Comparison of ENCODE assay signal across 2 cellular contexts in genomic region chr6:42745083-42745637, GRCh38.
TF ChIP-seq lines count a peak whose summit lies in the region.

No MANE protein-coding gene starts in this region.

TF ChIP-seq in WTC11, 78 proteins besides CTCF, POLR2A, EP300 and RAD21:
- TF ChIP-seq ZNF219 (CRISPR knock-in tag; IDR thresholded peaks at IDR 0.05; ENCODE audit: borderline replicate concordance) (no peak), ZNF425 (CRISPR knock-in tag; conservative IDR thresholded peaks at IDR 0.05) (no peak), ZNF263 (CRISPR knock-in tag; IDR thresholded peaks at IDR 0.05; ENCODE audit: low read depth) (no peak), NR2C2 (CRISPR knock-in tag; IDR thresholded peaks at IDR 0.05) (no peak), RORB (CRISPR knock-in tag; IDR thresholded peaks at IDR 0.05) (no peak), ZNF416 (CRISPR knock-in tag; IDR thresholded peaks at IDR 0.05) (no peak), ATF3 (CRISPR knock-in tag; conservative IDR thresholded peaks at IDR 0.05) (no peak), ZNF671 (CRISPR knock-in tag; IDR thresholded peaks at IDR 0.05) (no peak), FOXP4 (CRISPR knock-in tag; IDR thresholded peaks at IDR 0.05) (no peak), HMGA2 (CRISPR knock-in tag; IDR thresholded peaks at IDR 0.05) (no peak), ZNF317 (CRISPR knock-in tag; IDR thresholded peaks at IDR 0.05; ENCODE audit: borderline replicate concordance, low read depth) (no peak), RELA (CRISPR knock-in tag; IDR thresholded peaks at IDR 0.05; ENCODE audit: borderline replicate concordance) (no peak), GTF2I (CRISPR knock-in tag; conservative IDR thresholded peaks at IDR 0.05) (no peak), OVOL2 (CRISPR knock-in tag; IDR thresholded peaks at IDR 0.05; ENCODE audit: borderline replicate concordance) (no peak)
- TF ChIP-seq, protein P1, sequence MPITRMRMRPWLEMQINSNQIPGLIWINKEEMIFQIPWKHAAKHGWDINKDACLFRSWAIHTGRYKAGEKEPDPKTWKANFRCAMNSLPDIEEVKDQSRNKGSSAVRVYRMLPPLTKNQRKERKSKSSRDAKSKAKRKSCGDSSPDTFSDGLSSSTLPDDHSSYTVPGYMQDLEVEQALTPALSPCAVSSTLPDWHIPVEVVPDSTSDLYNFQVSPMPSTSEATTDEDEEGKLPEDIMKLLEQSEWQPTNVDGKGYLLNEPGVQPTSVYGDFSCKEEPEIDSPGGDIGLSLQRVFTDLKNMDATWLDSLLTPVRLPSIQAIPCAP (CRISPR knock-in tag; IDR thresholded peaks at IDR 0.05) = no peak
- TF ChIP-seq, protein P2, sequence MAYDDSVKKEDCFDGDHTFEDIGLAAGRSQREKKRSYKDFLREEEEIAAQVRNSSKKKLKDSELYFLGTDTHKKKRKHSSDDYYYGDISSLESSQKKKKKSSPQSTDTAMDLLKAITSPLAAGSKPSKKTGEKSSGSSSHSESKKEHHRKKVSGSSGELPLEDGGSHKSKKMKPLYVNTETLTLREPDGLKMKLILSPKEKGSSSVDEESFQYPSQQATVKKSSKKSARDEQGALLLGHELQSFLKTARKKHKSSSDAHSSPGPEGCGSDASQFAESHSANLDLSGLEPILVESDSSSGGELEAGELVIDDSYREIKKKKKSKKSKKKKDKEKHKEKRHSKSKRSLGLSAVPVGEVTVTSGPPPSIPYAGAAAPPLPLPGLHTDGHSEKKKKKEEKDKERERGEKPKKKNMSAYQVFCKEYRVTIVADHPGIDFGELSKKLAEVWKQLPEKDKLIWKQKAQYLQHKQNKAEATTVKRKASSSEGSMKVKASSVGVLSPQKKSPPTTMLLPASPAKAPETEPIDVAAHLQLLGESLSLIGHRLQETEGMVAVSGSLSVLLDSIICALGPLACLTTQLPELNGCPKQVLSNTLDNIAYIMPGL (CRISPR knock-in tag; IDR thresholded peaks at IDR 0.05) = no peak
- TF ChIP-seq, protein P3, sequence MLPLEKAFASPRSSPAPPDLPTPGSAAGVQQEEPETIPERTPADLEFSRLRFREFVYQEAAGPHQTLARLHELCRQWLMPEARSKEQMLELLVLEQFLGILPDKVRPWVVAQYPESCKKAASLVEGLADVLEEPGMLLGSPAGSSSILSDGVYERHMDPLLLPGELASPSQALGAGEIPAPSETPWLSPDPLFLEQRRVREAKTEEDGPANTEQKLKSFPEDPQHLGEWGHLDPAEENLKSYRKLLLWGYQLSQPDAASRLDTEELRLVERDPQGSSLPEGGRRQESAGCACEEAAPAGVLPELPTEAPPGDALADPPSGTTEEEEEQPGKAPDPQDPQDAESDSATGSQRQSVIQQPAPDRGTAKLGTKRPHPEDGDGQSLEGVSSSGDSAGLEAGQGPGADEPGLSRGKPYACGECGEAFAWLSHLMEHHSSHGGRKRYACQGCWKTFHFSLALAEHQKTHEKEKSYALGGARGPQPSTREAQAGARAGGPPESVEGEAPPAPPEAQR (CRISPR knock-in tag; IDR thresholded peaks at IDR 0.05) = no peak
TF ChIP-seq in WTC11: peak in this region for 0.

TF ChIP-seq in endothelial cell of umbilical vein, 7 proteins besides CTCF, POLR2A, EP300 and RAD21:
- TF ChIP-seq, protein P4, sequence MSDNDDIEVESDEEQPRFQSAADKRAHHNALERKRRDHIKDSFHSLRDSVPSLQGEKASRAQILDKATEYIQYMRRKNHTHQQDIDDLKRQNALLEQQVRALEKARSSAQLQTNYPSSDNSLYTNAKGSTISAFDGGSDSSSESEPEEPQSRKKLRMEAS (IDR thresholded peaks at IDR 0.05; ENCODE audit: insufficient read depth, insufficient read length) = no peak
- TF ChIP-seq JUN (IDR thresholded peaks at IDR 0.05; ENCODE audit: borderline replicate concordance, insufficient read depth, insufficient read length, low read depth) (no peak), POLR2AphosphoS5 (IDR thresholded peaks at IDR 0.05; ENCODE audit: insufficient read depth, low read depth, low read length) (no peak), GATA2 (IDR thresholded peaks at IDR 0.05; ENCODE audit: insufficient read depth, insufficient read length, low read depth, low read length) (no peak), MYC (IDR thresholded peaks at IDR 0.05; ENCODE audit: low read depth, low read length) (no peak), EZH2 (IDR thresholded peaks at IDR 0.05; ENCODE audit: borderline replicate concordance, low read depth, low read length, severe bottlenecking) (no peak), FOS (IDR thresholded peaks at IDR 0.05; ENCODE audit: borderline replicate concordance, insufficient read depth, low read length) (no peak)
